ENCODE assay signal across 9 cellular contexts in the genomic region with DNA sequence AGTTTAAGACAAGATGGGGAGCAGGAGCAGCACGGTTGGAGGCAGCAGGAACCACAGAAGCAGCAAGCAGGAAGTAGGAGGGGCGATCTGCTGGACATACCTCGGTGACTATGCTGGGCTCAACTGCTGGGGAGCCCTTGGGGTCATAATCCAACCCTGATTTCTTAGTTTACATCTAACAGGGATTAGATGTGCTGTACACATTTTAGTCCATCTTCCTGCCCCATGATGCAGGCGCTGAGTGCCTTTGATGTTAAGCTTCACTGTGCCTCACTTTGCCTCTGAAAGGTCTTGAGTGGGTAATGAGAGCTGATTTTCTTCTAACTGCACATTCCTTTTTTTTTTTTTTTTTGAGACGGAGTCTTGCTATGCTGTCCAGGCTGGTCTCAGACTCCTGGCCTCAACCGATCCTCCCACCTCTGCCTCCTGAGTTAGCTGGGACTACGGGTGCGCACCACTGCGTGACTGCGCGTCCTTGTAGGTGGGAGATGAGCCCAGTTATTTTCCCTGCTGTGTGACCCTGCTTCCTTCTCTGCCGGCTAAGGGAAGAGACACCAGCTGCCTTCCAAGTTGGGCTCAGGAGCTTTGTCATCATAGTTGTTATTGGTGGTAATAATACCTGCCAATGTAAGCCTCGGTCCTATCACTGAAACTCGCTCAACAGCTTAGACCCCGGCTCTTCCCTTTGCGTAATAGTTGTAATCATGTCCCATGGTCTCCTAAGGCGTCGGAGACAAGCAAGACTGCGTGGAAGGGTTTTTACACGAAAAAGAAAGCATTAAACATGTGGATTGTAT. TPM values are rescaled to one million over a fixed set of nuclear protein-coding genes. Genes with fewer than 3 reads are reported as not detected.
A peak's percentile ranks its signal among the peaks of the same experiment; 100 is the strongest.
DNase-seq lines count a peak whose midpoint lies in the region; ATAC-seq and TF ChIP-seq lines count a peak whose summit lies in the region.
"Had no signal": no experiment of that assay in that cellular context is flagged by ENCODE, and none has a peak within 500 bp of the region (broad histone marks: within the 10 kb centered on the region; RNA-seq: fewer than 3 reads in every experiment).

No MANE protein-coding gene starts in this region.

- H3K4me3 ChIP-seq in WERI-Rb-1 (ENCODE audit: low read depth, low read length) (peak overlapping the region; percentile 91), fibroblast of villous mesenchyme (ENCODE audit: low read depth, low read length) (peak overlapping the region; percentile 77)

- no peaks in the 10 kb centered on the region for H3K27me3 ChIP-seq in WERI-Rb-1 (ENCODE audit: insufficient read depth, low read depth, severe bottlenecking)

- no peaks in the 10 kb centered on the region for H3K9me3 ChIP-seq in WERI-Rb-1 (ENCODE audit: severe bottlenecking)

- ATAC-seq in GM21576 (IDR thresholded peaks at IDR 0.05; ENCODE audit: unreplicated experiment) (no peak), HG03521 (IDR thresholded peaks at IDR 0.05; ENCODE audit: unreplicated experiment) (no peak), GM21423 (IDR thresholded peaks at IDR 0.05; ENCODE audit: unreplicated experiment) (no peak)

- TF ChIP-seq CTCF in WERI-Rb-1 (IDR thresholded peaks at IDR 0.05; ENCODE audit: low read depth, low read length), result no peak
- no peak for TF ChIP-seq CTCF in fibroblast of villous mesenchyme (IDR thresholded peaks at IDR 0.05; ENCODE audit: insufficient read depth, low read depth, low read length)

- H3K27ac ChIP-seq in WERI-Rb-1, result peak overlapping the region; percentile 95

- DNase-seq in DMS53 (lab: John Stamatoyannopoulos, UW), result peak; percentile 86
- DNase-seq in HuH-7 (ENCODE audit: low spot score), result peak; percentile 30
- DNase-seq in WERI-Rb-1, result no peak
- peak; percentile 36 for DNase-seq in fibroblast of villous mesenchyme (ENCODE audit: low read depth)
- DNase-seq in retina, result peak; percentile 29

- no peaks in the 10 kb centered on the region for H3K36me3 ChIP-seq in WERI-Rb-1

RNA-seq across cellular contexts. Expression of a gene that starts 1.1 kb away (rescaled TPM):
- total RNA-seq in fibroblast of villous mesenchyme, result 11.7 and 12.6 TPM in 2 replicates

RNA-seq across cellular contexts. Expression of a gene that starts 54.3 kb away (rescaled TPM):
- not detected in 2 replicates for total RNA-seq in fibroblast of villous mesenchyme
- total RNA-seq: T-helper 2 cell treated with Interferon-gamma antibody and Interleukin-4, amounts not matched to agents 100 ng/mL and 5 ng/mL, for 36 hours had no signal
